Comparison of ENCODE assay signal across 8 cellular contexts in the genomic region with DNA sequence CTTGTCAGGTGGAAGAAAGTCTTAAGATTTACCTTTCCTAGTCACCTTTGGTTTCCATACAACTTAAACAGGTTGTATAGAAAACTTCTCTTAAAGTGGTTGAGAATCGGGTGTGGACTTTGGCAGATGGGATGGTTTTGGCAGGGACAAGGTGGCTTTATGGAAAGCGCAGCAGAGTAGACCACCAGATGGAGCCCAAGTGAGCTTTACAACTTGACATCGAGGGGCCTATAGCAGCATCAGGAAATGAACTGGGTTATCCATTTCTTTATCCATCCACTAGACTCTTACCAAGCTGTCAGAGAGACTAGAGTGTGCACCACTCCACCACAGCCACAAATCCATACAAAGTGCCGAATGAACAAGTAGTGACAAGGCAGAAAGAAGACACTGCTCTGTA.
DNase-seq lines count a peak whose midpoint lies in the region; ATAC-seq and TF ChIP-seq lines count a peak whose summit lies in the region.

No MANE protein-coding gene starts in this region.

- no peaks in the 10 kb centered on the region for H3K27me3 Mint-ChIP-seq in stimulated activated memory B cell treated with anti-CD40 and anti-IgM and Interleukin-4, amounts not matched to agents 10 μg/mL and 1 μg/mL and 100 μg/mL, for 72 hours

- H3K4me3 Mint-ChIP-seq in stimulated activated memory B cell treated with anti-CD40 and anti-IgM and Interleukin-4, amounts not matched to agents 10 μg/mL and 1 μg/mL and 100 μg/mL, for 72 hours, result no peak overlapping the region

- POLR2A ChIA-PET in AG04449 (lab: Yijun Ruan, JAX), result interaction anchor here (0.6 kb wide), 1 partner anchor 87 kb away, joined by 3 read pairs; no protein-coding TSS in a partner anchor

- no peaks in the 10 kb centered on the region for H3K9me3 Mint-ChIP-seq in stimulated activated memory B cell treated with anti-CD40 and anti-IgM and Interleukin-4, amounts not matched to agents 10 μg/mL and 1 μg/mL and 100 μg/mL, for 72 hours

- peaks cover 37% of the 10 kb centered on the region for H3K4me1 Mint-ChIP-seq in stimulated activated memory B cell treated with anti-CD40 and anti-IgM and Interleukin-4, amounts not matched to agents 10 μg/mL and 1 μg/mL and 100 μg/mL, for 72 hours

- ATAC-seq in HG03432 (IDR thresholded peaks at IDR 0.05; ENCODE audit: unreplicated experiment), result peak; percentile 74
- peak; percentile 56 for ATAC-seq in left lobe of liver
- ATAC-seq in stimulated activated memory B cell treated with anti-CD40 and anti-IgM and Interleukin-4, amounts not matched to agents 10 μg/mL and 1 μg/mL and 100 μg/mL, for 72 hours, result peak; percentile 71

- peak overlapping the region; percentile 70 for H3K27ac Mint-ChIP-seq in stimulated activated memory B cell treated with anti-CD40 and anti-IgM and Interleukin-4, amounts not matched to agents 10 μg/mL and 1 μg/mL and 100 μg/mL, for 72 hours

- TF ChIP-seq CTCF in AG04449 (IDR thresholded peaks at IDR 0.05; ENCODE audit: insufficient read depth, low read length, missing control alignments) (peak; percentile 38), GM13977 (IDR thresholded peaks at IDR 0.05; ENCODE audit: extremely low read depth, insufficient read depth, missing control alignments) (peak; percentile 62)

- H3K4me3 ChIP-seq in AG04449 (ENCODE audit: low read depth, low read length), result no peak overlapping the region

- H3K36me3 Mint-ChIP-seq in stimulated activated memory B cell treated with anti-CD40 and anti-IgM and Interleukin-4, amounts not matched to agents 10 μg/mL and 1 μg/mL and 100 μg/mL, for 72 hours, result no peaks in the 10 kb centered on the region

- DNase-seq in AG04449 (ENCODE audit: low read depth, low spot score) (no peak), GM13977 (ENCODE audit: low spot score) (no peak), SHP77 treated with DMSO at 0.1 percent for 48 hours (lab: John Stamatoyannopoulos, UW) (peak; percentile 14), astrocyte of the hippocampus (ENCODE audit: low read depth, low spot score) (peak; percentile 28), left lobe of liver (ENCODE audit: low spot score) (no peak), NCI-H226 (no peak)

- CTCF ChIA-PET in AG04449 (lab: Yijun Ruan, JAX), result interaction anchor here (1.1 to 1.3 kb wide), 3 partner anchors 20 to 84 kb away, joined by 3 to 5 read pairs (median 3); no protein-coding TSS in a partner anchor

- in situ Hi-C loops in GM13977 (cut with MboI; ENCODE audit: low pct_unique_long_range_greater_than_20kb, low sequenced_read_pairs, unreplicated experiment), result no loop called here

Comparison
In these comparisons a context has a peak if more than half of its experiments do, and no peak if none do; other contexts are left out.
1. DNase-seq: peak in SHP77 treated with DMSO at 0.1 percent for 48 hours (single experiment) and astrocyte of the hippocampus (single experiment); none in AG04449 (single experiment), GM13977 (single experiment), left lobe of liver (single experiment) and NCI-H226 (single experiment).
2. Peak in every context shown above with its lines, with median percentiles within 50 percentile points of each other: ATAC-seq.